1 cellular context compared by ENCODE assay signal in genomic region chr9:123377211-123377971, GRCh38.
TF ChIP-seq lines count a peak whose summit lies in the region.

No MANE protein-coding gene starts in this region.

TF ChIP-seq in A549, 52 proteins besides CTCF, POLR2A, EP300 and RAD21 (continued from another document):
- no peak for TF ChIP-seq ATOH8 (CRISPR knock-in tag; IDR thresholded peaks at IDR 0.05; ENCODE audit: low read depth)
- no peak for TF ChIP-seq TP53 (CRISPR knock-in tag; IDR thresholded peaks at IDR 0.05)
- no peak for TF ChIP-seq HES2 (IDR thresholded peaks at IDR 0.05)
- no peak for TF ChIP-seq HDAC2 (IDR thresholded peaks at IDR 0.05)
- no peak for TF ChIP-seq NFE2L2 (conservative IDR thresholded peaks at IDR 0.05; ENCODE audit: low read length)
- no peak for TF ChIP-seq SREBF2 (IDR thresholded peaks at IDR 0.05)
- no peak for TF ChIP-seq E2F6 (IDR thresholded peaks at IDR 0.05; ENCODE audit: borderline replicate concordance, low read depth)
- no peak for TF ChIP-seq HOXA7 (CRISPR knock-in tag; IDR thresholded peaks at IDR 0.05)
- TF ChIP-seq ESRRA (IDR thresholded peaks at IDR 0.05; ENCODE audit: borderline replicate concordance, low read length): no peak
- TF ChIP-seq MAX (IDR thresholded peaks at IDR 0.05): no peak
- no peak for TF ChIP-seq JUN (IDR thresholded peaks at IDR 0.05)
- TF ChIP-seq MAFK (IDR thresholded peaks at IDR 0.05; ENCODE audit: partially characterized antibody): no peak
- TF ChIP-seq USF2 (IDR thresholded peaks at IDR 0.05): no peak
- TF ChIP-seq PHF8 (IDR thresholded peaks at IDR 0.05; ENCODE audit: borderline replicate concordance, low read depth): no peak
